ENCODE assay signal across 1 cellular context in genomic region chr1:219340796-219341195, GRCh38.
A peak's percentile ranks its signal among the peaks of the same experiment; 100 is the strongest.
TF ChIP-seq lines count a peak whose summit lies in the region.

No MANE protein-coding gene starts in this region.

TF ChIP-seq in SK-N-SH, 30 proteins besides CTCF, POLR2A, EP300 and RAD21 (continued from another document):
- TF ChIP-seq USF1 (IDR thresholded peaks at IDR 0.05; ENCODE audit: borderline replicate concordance, low read depth) (no peak), MAX (IDR thresholded peaks at IDR 0.05; ENCODE audit: low read depth) (peak; percentile 29; the same call in 1 of the 2 replicates), REST (IDR thresholded peaks at IDR 0.05; ENCODE audit: low read depth, low read length) (no peak), TAF1 (IDR thresholded peaks at IDR 0.05; ENCODE audit: borderline replicate concordance, low read depth, low read length) (no peak), MEF2A (IDR thresholded peaks at IDR 0.05; ENCODE audit: borderline replicate concordance, low read depth) (0 out of 2 replicates have a peak, but pooled peaks have one; percentile 71), NRF1 (IDR thresholded peaks at IDR 0.05; ENCODE audit: low read depth, low read length) (no peak), FOXJ3 (CRISPR knock-in tag; IDR thresholded peaks at IDR 0.05) (no peak), PBX3 (IDR thresholded peaks at IDR 0.05) (peak; percentile 61), CHD2 (IDR thresholded peaks at IDR 0.05; ENCODE audit: low read length, partially characterized antibody) (no peak), GABPA (IDR thresholded peaks at IDR 0.05; ENCODE audit: low read depth) (no peak), TCF12 (IDR thresholded peaks at IDR 0.05) (peak; percentile 79), FOXM1 (IDR thresholded peaks at IDR 0.05; ENCODE audit: low read depth) (0 out of 2 replicates have a peak, but pooled peaks have one; percentile 71), POLR2AphosphoS5 (IDR thresholded peaks at IDR 0.05; ENCODE audit: low read depth, low read length) (no peak; the same call in 1 of the 2 replicates), FOSL2 (IDR thresholded peaks at IDR 0.05; ENCODE audit: borderline replicate concordance, low read depth) (peak; percentile 55; the same call in 1 of the 2 replicates), RFX5 (IDR thresholded peaks at IDR 0.05; ENCODE audit: low read length) (no peak), USF2 (IDR thresholded peaks at IDR 0.05; ENCODE audit: borderline replicate concordance, low read depth, low read length) (no peak), SIN3A (IDR thresholded peaks at IDR 0.05; ENCODE audit: borderline replicate concordance, low read depth, low read length) (no peak), YY1 (IDR thresholded peaks at IDR 0.05; ENCODE audit: low read depth) (no peak), IRF3 (IDR thresholded peaks at IDR 0.05; ENCODE audit: low read depth, low read length) (no peak), JUND (IDR thresholded peaks at IDR 0.05) (peak; percentile 32; the same call in 1 of the 2 replicates), RCOR1 (IDR thresholded peaks at IDR 0.05; ENCODE audit: low read length) (no peak), RXRA (IDR thresholded peaks at IDR 0.05; ENCODE audit: borderline replicate concordance, low read depth) (no peak), NFIC (IDR thresholded peaks at IDR 0.05; ENCODE audit: borderline replicate concordance) (0 out of 2 replicates have a peak, but pooled peaks have one; percentile 34)
TF ChIP-seq in SK-N-SH: peak in this region for 11.
